9 cellular contexts compared by ENCODE assay signal in the genomic region with DNA sequence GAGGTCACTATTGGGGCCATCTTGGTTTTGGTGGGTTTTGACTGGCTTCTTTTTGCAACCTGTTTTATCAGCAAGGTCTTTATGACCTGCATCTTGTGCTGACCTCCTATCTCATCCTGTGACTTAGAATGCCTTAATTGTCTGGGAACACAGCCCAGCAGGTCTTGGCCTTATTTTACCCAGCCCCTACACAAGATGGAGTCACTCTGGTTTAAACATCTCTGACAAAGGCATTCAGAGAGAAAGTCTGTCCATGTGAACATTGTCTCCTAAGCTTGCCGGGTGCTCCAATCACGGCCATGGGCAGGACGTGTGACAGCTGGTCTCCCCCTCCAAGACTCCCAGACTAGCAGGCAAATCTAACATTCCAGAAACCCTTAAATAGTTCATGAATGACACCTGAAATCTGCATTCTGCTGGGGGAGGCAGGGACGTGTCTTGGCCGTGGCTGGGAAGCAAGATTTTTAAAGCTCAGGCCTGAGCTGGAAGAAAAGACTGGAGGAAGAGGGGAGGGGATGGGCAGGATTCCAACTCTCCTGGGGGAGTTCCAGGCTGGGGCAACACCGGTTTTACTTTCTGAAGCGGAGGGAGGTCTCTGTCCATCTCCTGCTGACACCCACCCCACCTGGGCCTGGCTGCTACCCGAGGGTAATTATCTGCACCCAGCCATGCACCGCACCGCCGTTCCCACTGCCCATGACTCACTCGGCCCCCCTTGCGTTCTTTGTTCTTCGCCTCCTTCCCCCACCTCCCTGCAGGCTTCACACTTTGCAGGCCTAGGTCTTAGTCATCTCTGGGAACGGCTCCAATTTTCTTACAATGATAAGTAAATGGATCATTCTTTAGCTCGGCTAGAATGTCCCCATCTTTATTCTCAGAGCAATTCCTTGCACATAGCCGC. TPM values are rescaled to one million over a fixed set of nuclear protein-coding genes. Genes with fewer than 3 reads are reported as not detected.
A peak's percentile ranks its signal among the peaks of the same experiment; 100 is the strongest.
DNase-seq lines count a peak whose midpoint lies in the region; ATAC-seq and FAIRE-seq lines count a peak whose summit lies in the region.
"Had no signal": no experiment of that assay in that cellular context is flagged by ENCODE, and none has a peak within 500 bp of the region (broad histone marks: within the 10 kb centered on the region; RNA-seq: fewer than 3 reads in every experiment).

No MANE protein-coding gene starts in this region.

- H2AK5ac ChIP-seq in mesendoderm (ENCODE audit: low read length), result no peak overlapping the region

- no peak overlapping the region for H2BK15ac ChIP-seq in mesendoderm (replicated peaks; ENCODE audit: low read depth)

- H3K23ac ChIP-seq in mesendoderm (ENCODE audit: low read length), result no peak overlapping the region

- no peak overlapping the region for H3K4me2 ChIP-seq in mesendoderm (ENCODE audit: low read length)

- no peak overlapping the region for H3K9ac ChIP-seq in mesendoderm (ENCODE audit: low read length)

- no peaks in the 10 kb centered on the region for H3K79me1 ChIP-seq in mesendoderm (ENCODE audit: low read length)

- H3K4me1 ChIP-seq in mesendoderm (ENCODE audit: control insufficient read depth, low read depth, low read length), result peaks cover 2% of the 10 kb centered on the region

- H3K27ac ChIP-seq in mesendoderm (ENCODE audit: low read depth, low read length), result peak overlapping the region; percentile 15

- no peak overlapping the region for H2BK120ac ChIP-seq in mesendoderm (ENCODE audit: low read depth, low read length)

- H3K79me2 ChIP-seq in mesendoderm (ENCODE audit: control insufficient read depth, insufficient read depth, low read length), result no peaks in the 10 kb centered on the region

- H3K27ac Mint-ChIP-seq in stimulated activated effector memory CD8-positive, alpha-beta T cell treated with anti-CD3 and anti-CD28 coated beads, Interleukin-12 subunit alpha, Interleukin-12 subunit beta, amount 100 ng/mL, for 72 hours, result no peak overlapping the region

- no peak overlapping the region for H3K4ac ChIP-seq in mesendoderm (ENCODE audit: low read depth, low read length)

- no peaks in the 10 kb centered on the region for H3K36me3 ChIP-seq in mesendoderm (ENCODE audit: control insufficient read depth, insufficient read depth, low read length)

- ATAC-seq in GM18511 (IDR thresholded peaks at IDR 0.05; ENCODE audit: unreplicated experiment) (no peak), HG03571 (IDR thresholded peaks at IDR 0.05; ENCODE audit: unreplicated experiment) (no peak)
- ATAC-seq in stimulated activated effector memory CD8-positive, alpha-beta T cell treated with anti-CD3 and anti-CD28 coated beads, Interleukin-12 subunit alpha, Interleukin-12 subunit beta, amount 100 ng/mL, for 72 hours, result no peak

- no peak overlapping the region for H3K18ac ChIP-seq in mesendoderm (ENCODE audit: low read length)

- H3K27me3 ChIP-seq in mesendoderm (ENCODE audit: insufficient read depth, low read length, poor library complexity), result no peaks in the 10 kb centered on the region

- peak; percentile 78 for FAIRE-seq in endometrium (lab: Jason Lieb, UNC)

- H3K36me3 Mint-ChIP-seq in stimulated activated effector memory CD8-positive, alpha-beta T cell treated with anti-CD3 and anti-CD28 coated beads, Interleukin-12 subunit alpha, Interleukin-12 subunit beta, amount 100 ng/mL, for 72 hours, result no peaks in the 10 kb centered on the region

- no peak overlapping the region for H4K5ac ChIP-seq in mesendoderm (ENCODE audit: low read length)

- WGBS in mesendoderm (ENCODE audit: extremely low coverage, insufficient coverage, low lambda C conversion rate), result no CpG with 5 or more reads among the region's 17 CpGs

- H3K4me3 ChIP-seq in mesendoderm (ENCODE audit: low read length), result no peak overlapping the region

- H3K9me3 Mint-ChIP-seq in stimulated activated effector memory CD8-positive, alpha-beta T cell treated with anti-CD3 and anti-CD28 coated beads, Interleukin-12 subunit alpha, Interleukin-12 subunit beta, amount 100 ng/mL, for 72 hours, result no peaks in the 10 kb centered on the region

- no peaks in the 10 kb centered on the region for H3K4me1 Mint-ChIP-seq in stimulated activated effector memory CD8-positive, alpha-beta T cell treated with anti-CD3 and anti-CD28 coated beads, Interleukin-12 subunit alpha, Interleukin-12 subunit beta, amount 100 ng/mL, for 72 hours

- peak; percentile 18 for DNase-seq in GM04504 (ENCODE audit: low read depth)
- peak; percentile 29 to 82 for DNase-seq in NCI-H446 (lab: John Stamatoyannopoulos, UW)
- DNase-seq in mesendoderm, result peak; percentile 95
- DNase-seq in activated T-cell treated with anti-CD3 and anti-CD28 coated beads, Interleukin-2, amount 50 U/mL, for 1 hour, result no peak
- DNase-seq in stimulated activated effector memory CD8-positive, alpha-beta T cell treated with anti-CD3 and anti-CD28 coated beads, Interleukin-12 subunit alpha, Interleukin-12 subunit beta, amount 100 ng/mL, for 72 hours (ENCODE audit: low spot score in 2 of 2), result no peak

- H4K8ac ChIP-seq in mesendoderm (ENCODE audit: low read depth, low read length), result no peak overlapping the region

- H3K4me3 Mint-ChIP-seq in stimulated activated effector memory CD8-positive, alpha-beta T cell treated with anti-CD3 and anti-CD28 coated beads, Interleukin-12 subunit alpha, Interleukin-12 subunit beta, amount 100 ng/mL, for 72 hours, result no peak overlapping the region

- no peak overlapping the region for H2BK5ac ChIP-seq in mesendoderm (ENCODE audit: low read length)

- peak overlapping the region; percentile 58 for H3K56ac ChIP-seq in mesendoderm (ENCODE audit: low read length)

RNA-seq across cellular contexts. Expression of gene OR1M1, which starts 11.5 kb away (rescaled TPM):
- polyA plus RNA-seq in mesendoderm (2013, experiment 1 of 2), result not detected
- not detected for polyA plus RNA-seq in mesendoderm (2013, experiment 2 of 2)
- polyA plus RNA-seq: neural cell had no signal

RNA-seq across cellular contexts. Expression of gene OR7G2, which starts 32.0 kb away (rescaled TPM):
- not detected for polyA plus RNA-seq in mesendoderm (2013, experiment 1 of 2)
- not detected for polyA plus RNA-seq in mesendoderm (2013, experiment 2 of 2)
- polyA plus RNA-seq: neural cell had no signal

RNA-seq across cellular contexts. Expression of gene OR7G1, which starts 40.2 kb away (rescaled TPM):
- polyA plus RNA-seq in mesendoderm (2013, experiment 1 of 2), result not detected
- not detected for polyA plus RNA-seq in mesendoderm (2013, experiment 2 of 2)
- polyA plus RNA-seq: neural cell had no signal

RNA-seq across cellular contexts. Expression of gene OR7G3, which starts 51.4 kb away (rescaled TPM):
- polyA plus RNA-seq in mesendoderm (2013, experiment 1 of 2), result not detected
- polyA plus RNA-seq in mesendoderm (2013, experiment 2 of 2), result not detected
- polyA plus RNA-seq: neural cell had no signal

Comparison
In these comparisons a context has a peak if more than half of its experiments do, and no peak if none do; other contexts are left out.
1. DNase-seq: peak in GM04504 (single experiment), NCI-H446 (2 of 2) and mesendoderm (single experiment); none in activated T-cell treated with anti-CD3 and anti-CD28 coated beads, Interleukin-2, amount 50 U/mL, for 1 hour (single experiment) and stimulated activated effector memory CD8-positive, alpha-beta T cell treated with anti-CD3 and anti-CD28 coated beads, Interleukin-12 subunit alpha, Interleukin-12 subunit beta, amount 100 ng/mL, for 72 hours (0 of 2).